Comparison of ENCODE assay signal across 25 cellular contexts in genomic region chr14:100051543-100051942, GRCh38. TPM values are rescaled to one million over a fixed set of nuclear protein-coding genes. Genes with fewer than 3 reads are reported as not detected.
DNase-seq lines count a peak whose midpoint lies in the region; ATAC-seq and TF ChIP-seq lines count a peak whose summit lies in the region.
"Had no signal": no experiment of that assay in that cellular context is flagged by ENCODE, and none has a peak within 500 bp of the region (broad histone marks: within the 10 kb centered on the region; RNA-seq: fewer than 3 reads in every experiment).

No MANE protein-coding gene starts in this region.

- H3K9me3 ChIP-seq in IMR-90 (ENCODE audit: control insufficient read depth, insufficient read depth, low read length) (no peaks in the 10 kb centered on the region), endocrine pancreas (ENCODE audit: control insufficient read depth, low read length) (no peaks in the 10 kb centered on the region), psoas muscle (no peaks in the 10 kb centered on the region)
- H3K9me3 ChIP-seq: SJCRH30 had no signal

- H3K23ac ChIP-seq in IMR-90 (ENCODE audit: low read depth, low read length), result no peak overlapping the region; the same call in 1 of the 2 replicates

- no peak overlapping the region for H2BK15ac ChIP-seq in IMR-90 (ENCODE audit: low read depth, low read length)

- peak overlapping the region; percentile 82; the same call in 1 of the 2 replicates for H3K18ac ChIP-seq in IMR-90 (ENCODE audit: low read depth, low read length)

- peak overlapping the region; percentile 4 for H2BK5ac ChIP-seq in IMR-90 (ENCODE audit: low read depth, low read length, poor library complexity, severe bottlenecking)

- no TSS peak for BruUV-seq in IMR-90 (replicated peaks; lab: Mats Ljungman, UMichigan)

- ATAC-seq in IMR-90 (ENCODE audit: low read depth), result peak; percentile 69
- ATAC-seq in psoas muscle, result no peak
- ATAC-seq in HG02973 (IDR thresholded peaks at IDR 0.05; ENCODE audit: unreplicated experiment), result no peak
- ATAC-seq: CD8-positive, alpha-beta T cell; Right ventricle myocardium inferior; SK-N-SH treated with all-trans-retinoic acid at 6 μM for 48 hours had no signal

- WGBS in IMR-90 (ENCODE audit: extremely low coverage in 2 of 2, insufficient read length in 1 of 2), 2 experiments, result 75% methylated on average over 1 of the region's 5 CpGs; no CpG with 5 or more reads in 1 of the 2 experiments
- WGBS in psoas muscle, 3 donors, result 77 to 87% (median 85%) methylated on average over 5 of the region's 5 CpGs

- peak overlapping the region in 1 of 2 experiments; percentile 59; a peak in 2 of 4 replicates for H4K8ac ChIP-seq in IMR-90 (ENCODE audit: low read depth in 2 of 2, low read length in 2 of 2)

- H2AFZ ChIP-seq in IMR-90 (replicated peaks; ENCODE audit: low read length, poor library complexity), result no peak overlapping the region
- H2AFZ ChIP-seq: PC-9 had no signal

- DNase-seq in NCI-H2227 (lab: John Stamatoyannopoulos, UW; ENCODE audit: unreplicated experiment), result peak; percentile 26
- DNase-seq in NCI-H2227 treated with DMSO at 0.1 percent for 48 hours (lab: John Stamatoyannopoulos, UW), result no peak
- peak; percentile 16 for DNase-seq in IMR-90
- no peak for DNase-seq in osteocyte (ENCODE audit: extremely low spot score, unreplicated experiment)
- DNase-seq in psoas muscle, result no peak
- DNase-seq: Calu3; CD8-positive, alpha-beta T cell; DND-41; GOT3; HCEC 1CT; Karpas-422; NCI-H1092; NCI-H1417 treated with DMSO at 0.1 percent for 48 hours; NCI-H187 treated with DMSO at 0.1 percent for 48 hours; NCI-H82; NK-92 treated with Interleukin-12 subunit alpha and Interleukin-12 subunit beta, amount 100 ng/mL, for 24 hours; PC-9; SJCRH30 had no signal

- no peak for TF ChIP-seq POLR2A in IMR-90 (IDR thresholded peaks at IDR 0.05; ENCODE audit: low read depth, low read length)

- no peak overlapping the region for H3K4me3 ChIP-seq in IMR-90 (ENCODE audit: insufficient read depth, low read depth, low read length)
- H3K4me3 ChIP-seq in endocrine pancreas (ENCODE audit: control insufficient read depth, insufficient read depth, low read length), result no peak overlapping the region
- H3K4me3 ChIP-seq in psoas muscle, result no peak overlapping the region
- H3K4me3 ChIP-seq: PC-9, SJCRH30 had no signal

- H3K27ac ChIP-seq in IMR-90 (ENCODE audit: insufficient read depth, low read length), result no peak overlapping the region; the same call in 1 of the 2 replicates
- H3K27ac ChIP-seq in psoas muscle, result no peak overlapping the region
- H3K27ac ChIP-seq: 22Rv1, C4-2B, PC-9, SJCRH30 had no signal

- no peak overlapping the region for H2AK5ac ChIP-seq in IMR-90 (ENCODE audit: low read depth, low read length)

- no peak overlapping the region for H2BK120ac ChIP-seq in IMR-90 (ENCODE audit: low read depth, low read length)

- H4K5ac ChIP-seq in IMR-90 (ENCODE audit: low read depth, low read length), result peak overlapping the region; percentile 91

- CTCF ChIA-PET in IMR-90 (lab: Yijun Ruan, JAX), result no interaction called here

- H2BK20ac ChIP-seq in IMR-90 (ENCODE audit: low read depth, low read length), result no peak overlapping the region

- H3K79me1 ChIP-seq in IMR-90 (ENCODE audit: low read depth in 1 of 2, low read length in 2 of 2), result peaks cover 7 to 17% of the 10 kb centered on the region in 2 experiments

- no peak overlapping the region for H4K91ac ChIP-seq in IMR-90 (ENCODE audit: insufficient read depth, low read depth, low read length)

- H3K4me1 ChIP-seq in IMR-90 (ENCODE audit: control insufficient read depth, insufficient read depth, low read length) (peaks cover 11% of the 10 kb centered on the region), endocrine pancreas (ENCODE audit: control insufficient read depth, insufficient read depth, low read length) (no peaks in the 10 kb centered on the region), psoas muscle (no peaks in the 10 kb centered on the region)

- no peaks in the 10 kb centered on the region for H3K27me3 Mint-ChIP-seq in osteocyte (ENCODE audit: unreplicated experiment)
- H3K27me3 Mint-ChIP-seq: B cell had no signal

- dilution Hi-C loops in IMR-90 (cut with HindIII; ENCODE audit: low sequenced_read_pairs, unreplicated experiment), result no loop called here

- H3K4ac ChIP-seq in IMR-90 (ENCODE audit: low read depth, low read length), result no peak overlapping the region

- no peak overlapping the region for H3K56ac ChIP-seq in IMR-90 (ENCODE audit: extremely low read depth, insufficient read depth, low read length)

- POLR2A ChIA-PET in IMR-90 (lab: Charles Lee; ENCODE audit: unreplicated experiment), result no interaction called here

- H3K36me3 Mint-ChIP-seq in osteocyte (ENCODE audit: unreplicated experiment), result no peaks in the 10 kb centered on the region
- H3K36me3 Mint-ChIP-seq: CD8-positive, alpha-beta T cell had no signal

- in situ Hi-C loops in IMR-90 (cut with MboI; ENCODE audit: low sequenced_read_pairs), result no loop called here

- H3K4me3 Mint-ChIP-seq in osteocyte (ENCODE audit: unreplicated experiment), result no peak overlapping the region
- H3K4me3 Mint-ChIP-seq: B cell; CD8-positive, alpha-beta T cell had no signal

- H3K27me3 ChIP-seq in IMR-90 (ENCODE audit: control insufficient read depth, insufficient read depth, low read length) (no peaks in the 10 kb centered on the region), endocrine pancreas (ENCODE audit: control insufficient read depth, insufficient read depth, low read length) (no peaks in the 10 kb centered on the region), psoas muscle (ENCODE audit: insufficient read depth in 3 of 3, low read length in 2 of 3) (no peaks in the 10 kb centered on the region)
- H3K27me3 ChIP-seq: SJCRH30 had no signal

- TF ChIP-seq CTCF in IMR-90 (conservative IDR thresholded peaks at IDR 0.05; ENCODE audit: low read depth, low read length), result no peak
- TF ChIP-seq CTCF in osteocyte (IDR thresholded peaks at IDR 0.05), result no peak
- TF ChIP-seq CTCF in psoas muscle (IDR thresholded peaks at IDR 0.05), result no peak

- no peaks in the 10 kb centered on the region for H4K20me1 ChIP-seq in IMR-90 (ENCODE audit: insufficient read depth, low read length)

- no peak for TF ChIP-seq RAD21 in IMR-90 (IDR thresholded peaks at IDR 0.05; ENCODE audit: low read length)

- H3K9me3 Mint-ChIP-seq in osteocyte (ENCODE audit: unreplicated experiment), result no peaks in the 10 kb centered on the region
- H3K9me3 Mint-ChIP-seq: CD8-positive, alpha-beta T cell had no signal

- H2AK9ac ChIP-seq in IMR-90 (replicated peaks; ENCODE audit: low read depth, low read length, poor library complexity), result no peak overlapping the region

- H3K4me2 ChIP-seq in IMR-90 (ENCODE audit: low read depth, low read length), result peak overlapping the region; percentile 87
- H3K4me2 ChIP-seq: PC-9 had no signal

- H3K27ac Mint-ChIP-seq in osteocyte (ENCODE audit: unreplicated experiment), result peak overlapping the region; percentile 45
- H3K27ac Mint-ChIP-seq: B cell; CD8-positive, alpha-beta T cell had no signal

- peaks cover 48% of the 10 kb centered on the region for H3K4me1 Mint-ChIP-seq in osteocyte (ENCODE audit: unreplicated experiment)
- H3K4me1 Mint-ChIP-seq: B cell had no signal

- H3K14ac ChIP-seq in IMR-90 (replicated peaks; ENCODE audit: low read depth, low read length), result peak overlapping the region; percentile 46; the same call in 1 of the 2 replicates

- no peak overlapping the region for H3K9ac ChIP-seq in IMR-90 (ENCODE audit: low read depth, low read length)
- peak overlapping the region; percentile 4 for H3K9ac ChIP-seq in endocrine pancreas (ENCODE audit: control insufficient read depth, insufficient read depth, low read length)

- H3K9me1 ChIP-seq in IMR-90 (ENCODE audit: insufficient read depth, low read length), result no peaks in the 10 kb centered on the region

- intact Hi-C loops in IMR-90 (cut with micrococcal nuclease), result no loop called here
- intact Hi-C loops in psoas muscle (cut with DNase I), result no loop called here

- H3K36me3 ChIP-seq in IMR-90 (ENCODE audit: control insufficient read depth, insufficient read depth, low read length) (no peaks in the 10 kb centered on the region), endocrine pancreas (ENCODE audit: control insufficient read depth, insufficient read depth, low read length) (no peaks in the 10 kb centered on the region), psoas muscle (ENCODE audit: insufficient read depth in 1 of 2, low read depth in 1 of 2) (no peaks in the 10 kb centered on the region)
- H3K36me3 ChIP-seq: SJCRH30 had no signal

TF ChIP-seq in IMR-90, 13 proteins besides CTCF, POLR2A, EP300 and RAD21:
- TF ChIP-seq SMC3 (IDR thresholded peaks at IDR 0.05; ENCODE audit: low read depth, low read length) (no peak), MAZ (IDR thresholded peaks at IDR 0.05; ENCODE audit: borderline replicate concordance, low read depth, low read length) (no peak), BHLHE40 (IDR thresholded peaks at IDR 0.05; ENCODE audit: low read depth, low read length) (no peak), MXI1 (IDR thresholded peaks at IDR 0.05; ENCODE audit: borderline replicate concordance, low read depth, low read length) (no peak)

RNA-seq across cellular contexts. Expression of gene EVL, which starts 13.7 kb away (rescaled TPM):
- 7.2 TPM in 2 replicates for total RNA-seq in IMR-90 (2012; rRNA removed)
- polyA plus RNA-seq in IMR-90 (2012; rRNA removed), result 36.5 and 36.6 TPM in 2 replicates
- 23.4 and 26.6 TPM in 2 replicates for polyA plus RNA-seq in IMR-90 (2012; cell fraction: cytosol; rRNA removed)
- polyA plus RNA-seq in IMR-90 (2012; cell fraction: nucleus; rRNA removed; ENCODE audit: low replicate concordance), result 208 and 301 TPM in 2 replicates
- total RNA-seq in osteocyte, result 136 and 157 TPM in 2 replicates
- 10 to 100 TPM; 14.9 to 30.4 (median 25.0) TPM for total RNA-seq in psoas muscle
- polyA plus RNA-seq in psoas muscle, result 10 to 100 TPM in 2 of 3 donors, 1 to 10 TPM in 1; 9.6 to 17.1 (median 10.6) TPM

Comparison
In these comparisons a context has a peak if more than half of its experiments do, and no peak if none do; other contexts are left out.
1. DNase-seq: peak in NCI-H2227 (single experiment) and IMR-90 (single experiment); none in NCI-H2227 treated with DMSO at 0.1 percent for 48 hours (single experiment), osteocyte (single experiment) and psoas muscle (0 of 2).